12 cellular contexts compared by ENCODE assay signal in genomic region chr9:123111427-123111826, GRCh38.
DNase-seq lines count a peak whose midpoint lies in the region; ATAC-seq and TF ChIP-seq lines count a peak whose summit lies in the region.
"Had no signal": no experiment of that assay in that cellular context is flagged by ENCODE, and none has a peak within 500 bp of the region (broad histone marks: within the 10 kb centered on the region; RNA-seq: fewer than 3 reads in every experiment).

No MANE protein-coding gene starts in this region.

- H3K36me3 ChIP-seq in WERI-Rb-1: peaks cover 52% of the 10 kb centered on the region
- H3K36me3 ChIP-seq in heart right ventricle: peaks cover 0 to 47% (median 8%) of the 10 kb centered on the region in 9 donors

- CTCF ChIA-PET in activated CD4-positive, alpha-beta memory T cell treated with anti-CD3 and anti-CD28 coated beads, Interleukin-2, amount 10 ng/mL, durations not matched to agents 7 days and 5 days (lab: Charles Lee): interaction anchor here (0.6 kb wide), 1 partner anchor 238 kb away, joined by 3 read pairs; no protein-coding TSS in a partner anchor
- CTCF ChIA-PET in activated CD4-positive, alpha-beta memory T cell treated with anti-CD3 and anti-CD28 coated beads for 36 hours (lab: Charles Lee): interaction anchor here (1.7 kb wide), 1 partner anchor 17 kb away, joined by 3 read pairs; no protein-coding TSS in a partner anchor

- H3K27ac ChIP-seq in WERI-Rb-1 (peak overlapping the region; percentile 35), heart right ventricle (peak overlapping the region in 4 of 10 donors; percentile 0 to 49 (median 14))
- H3K27ac ChIP-seq: SJSA1 had no signal

- H3K27me3 ChIP-seq in WERI-Rb-1 (ENCODE audit: insufficient read depth, low read depth, severe bottlenecking) (no peaks in the 10 kb centered on the region), heart right ventricle (no peaks in the 10 kb centered on the region)
- H3K27me3 ChIP-seq: SJSA1 had no signal

- peak in 6 of 8 donors; percentile 32 to 71 (median 57) for ATAC-seq in heart right ventricle
- no peak for ATAC-seq in stimulated activated memory B cell treated with anti-CD40 and anti-IgM and Interleukin-4, amounts not matched to agents 10 μg/mL and 1 μg/mL and 100 μg/mL, for 72 hours

- H3K9me3 Mint-ChIP-seq in activated CD4-positive, alpha-beta memory T cell treated with anti-CD3 and anti-CD28 coated beads, Interleukin-2, amount 10 ng/mL, durations not matched to agents 7 days and 5 days: no peaks in the 10 kb centered on the region
- no peaks in the 10 kb centered on the region for H3K9me3 Mint-ChIP-seq in activated CD4-positive, alpha-beta memory T cell treated with anti-CD3 and anti-CD28 coated beads for 36 hours
- H3K9me3 Mint-ChIP-seq in stimulated activated memory B cell treated with anti-CD40 and anti-IgM and Interleukin-4, amounts not matched to agents 10 μg/mL and 1 μg/mL and 100 μg/mL, for 72 hours: no peaks in the 10 kb centered on the region

- DNase-seq in activated CD4-positive, alpha-beta memory T cell treated with anti-CD3 and anti-CD28 coated beads, Interleukin-2, amount 10 ng/mL, durations not matched to agents 7 days and 5 days: no peak
- no peak for DNase-seq in activated CD4-positive, alpha-beta memory T cell treated with anti-CD3 and anti-CD28 coated beads for 36 hours
- DNase-seq in WERI-Rb-1 (peak; percentile 72), heart right ventricle (no peak), NCI-H1105 treated with DMSO at 0.1 percent for 48 hours (lab: John Stamatoyannopoulos, UW) (no peak), ureter (ENCODE audit: low spot score) (no peak)
- no peak for DNase-seq in activated CD8-positive, alpha-beta memory T cell treated with anti-CD3 and anti-CD28 coated beads, Interleukin-2, amount 50 U/mL, for 4 hours
- DNase-seq: activated CD8-positive, alpha-beta memory T cell treated with anti-CD3 and anti-CD28 coated beads, Interleukin-2, amount 10 ng/mL, durations not matched to agents 7 days and 5 days; mammary epithelial cell; NCI-H2081 treated with DMSO at 0.1 percent for 48 hours had no signal

- no peak for TF ChIP-seq CTCF in WERI-Rb-1 (IDR thresholded peaks at IDR 0.05; ENCODE audit: low read depth, low read length)
- no peak for TF ChIP-seq CTCF in heart right ventricle (IDR thresholded peaks at IDR 0.05)

- H3K4me3 ChIP-seq in WERI-Rb-1 (ENCODE audit: low read depth, low read length) (no peak overlapping the region), heart right ventricle (no peak overlapping the region)
- H3K4me3 ChIP-seq: SJSA1 had no signal

- H3K36me3 Mint-ChIP-seq in activated CD4-positive, alpha-beta memory T cell treated with anti-CD3 and anti-CD28 coated beads, Interleukin-2, amount 10 ng/mL, durations not matched to agents 7 days and 5 days (ENCODE audit: low read depth): peaks cover 2% of the 10 kb centered on the region
- H3K36me3 Mint-ChIP-seq in activated CD4-positive, alpha-beta memory T cell treated with anti-CD3 and anti-CD28 coated beads for 36 hours: no peaks in the 10 kb centered on the region
- peaks cover 49% of the 10 kb centered on the region for H3K36me3 Mint-ChIP-seq in stimulated activated memory B cell treated with anti-CD40 and anti-IgM and Interleukin-4, amounts not matched to agents 10 μg/mL and 1 μg/mL and 100 μg/mL, for 72 hours

- no peaks in the 10 kb centered on the region for H3K9me3 ChIP-seq in WERI-Rb-1 (ENCODE audit: severe bottlenecking)
- H3K9me3 ChIP-seq in heart right ventricle: no peaks in the 10 kb centered on the region
- H3K9me3 ChIP-seq: SJSA1 had no signal

- POLR2A ChIA-PET in activated CD4-positive, alpha-beta memory T cell treated with anti-CD3 and anti-CD28 coated beads, Interleukin-2, amount 10 ng/mL, durations not matched to agents 7 days and 5 days (lab: Charles Lee): no interaction called here
- POLR2A ChIA-PET in activated CD4-positive, alpha-beta memory T cell treated with anti-CD3 and anti-CD28 coated beads for 36 hours (lab: Charles Lee): no interaction called here

- H3K4me1 ChIP-seq in heart right ventricle: peaks cover 2 to 28% (median 17%) of the 10 kb centered on the region in 9 donors
- H3K4me1 ChIP-seq: SJSA1 had no signal

- H3K4me3 Mint-ChIP-seq in activated CD4-positive, alpha-beta memory T cell treated with anti-CD3 and anti-CD28 coated beads, Interleukin-2, amount 10 ng/mL, durations not matched to agents 7 days and 5 days: no peak overlapping the region
- H3K4me3 Mint-ChIP-seq in activated CD4-positive, alpha-beta memory T cell treated with anti-CD3 and anti-CD28 coated beads for 36 hours: no peak overlapping the region
- no peak overlapping the region for H3K4me3 Mint-ChIP-seq in stimulated activated memory B cell treated with anti-CD40 and anti-IgM and Interleukin-4, amounts not matched to agents 10 μg/mL and 1 μg/mL and 100 μg/mL, for 72 hours
- H3K4me3 Mint-ChIP-seq: activated CD8-positive, alpha-beta memory T cell treated with anti-CD3 and anti-CD28 coated beads, Interleukin-2, amount 10 ng/mL, durations not matched to agents 7 days and 5 days had no signal

- H3K27me3 Mint-ChIP-seq in activated CD4-positive, alpha-beta memory T cell treated with anti-CD3 and anti-CD28 coated beads, Interleukin-2, amount 10 ng/mL, durations not matched to agents 7 days and 5 days: no peaks in the 10 kb centered on the region
- H3K27me3 Mint-ChIP-seq in activated CD4-positive, alpha-beta memory T cell treated with anti-CD3 and anti-CD28 coated beads for 36 hours: no peaks in the 10 kb centered on the region
- no peaks in the 10 kb centered on the region for H3K27me3 Mint-ChIP-seq in stimulated activated memory B cell treated with anti-CD40 and anti-IgM and Interleukin-4, amounts not matched to agents 10 μg/mL and 1 μg/mL and 100 μg/mL, for 72 hours
- H3K27me3 Mint-ChIP-seq: activated CD8-positive, alpha-beta memory T cell treated with anti-CD3 and anti-CD28 coated beads, Interleukin-2, amount 10 ng/mL, durations not matched to agents 7 days and 5 days had no signal

- 52 to 58% methylated on average over 5 of the region's 5 CpGs for WGBS in heart right ventricle, 2 donors

- intact Hi-C loops in activated CD4-positive, alpha-beta memory T cell treated with anti-CD3 and anti-CD28 coated beads for 36 hours (cut with micrococcal nuclease): no loop called here
- intact Hi-C loops in heart right ventricle (cut with DNase I): loop anchor here in 1 of 10 donors (10.0 kb wide), 1 partner anchor 233 kb away; no protein-coding TSS in a partner anchor

- peaks cover 15% of the 10 kb centered on the region for H3K4me1 Mint-ChIP-seq in activated CD4-positive, alpha-beta memory T cell treated with anti-CD3 and anti-CD28 coated beads, Interleukin-2, amount 10 ng/mL, durations not matched to agents 7 days and 5 days
- H3K4me1 Mint-ChIP-seq in activated CD4-positive, alpha-beta memory T cell treated with anti-CD3 and anti-CD28 coated beads for 36 hours (ENCODE audit: low read depth): peaks cover 11% of the 10 kb centered on the region
- peaks cover 20% of the 10 kb centered on the region for H3K4me1 Mint-ChIP-seq in stimulated activated memory B cell treated with anti-CD40 and anti-IgM and Interleukin-4, amounts not matched to agents 10 μg/mL and 1 μg/mL and 100 μg/mL, for 72 hours

- peak overlapping the region; percentile 60 for H3K27ac Mint-ChIP-seq in activated CD4-positive, alpha-beta memory T cell treated with anti-CD3 and anti-CD28 coated beads, Interleukin-2, amount 10 ng/mL, durations not matched to agents 7 days and 5 days
- no peak overlapping the region for H3K27ac Mint-ChIP-seq in activated CD4-positive, alpha-beta memory T cell treated with anti-CD3 and anti-CD28 coated beads for 36 hours
- peak overlapping the region; percentile 68 for H3K27ac Mint-ChIP-seq in stimulated activated memory B cell treated with anti-CD40 and anti-IgM and Interleukin-4, amounts not matched to agents 10 μg/mL and 1 μg/mL and 100 μg/mL, for 72 hours
- H3K27ac Mint-ChIP-seq: activated CD8-positive, alpha-beta memory T cell treated with anti-CD3 and anti-CD28 coated beads, Interleukin-2, amount 10 ng/mL, durations not matched to agents 7 days and 5 days had no signal
